In genomic region chr3:184618793-184619192, GRCh38 we compare ENCODE assay signal across 2 cellular contexts.
TF ChIP-seq lines count a peak whose summit lies in the region.

No MANE protein-coding gene starts in this region.

TF ChIP-seq in HepG2, 621 proteins besides CTCF, POLR2A, EP300 and RAD21:
- TF ChIP-seq SP4 (CRISPR knock-in tag; IDR thresholded peaks at IDR 0.05), result no peak
- TF ChIP-seq ZNF563 (CRISPR knock-in tag; IDR thresholded peaks at IDR 0.05), result no peak
- no peak for TF ChIP-seq ZMAT5 (CRISPR knock-in tag; IDR thresholded peaks at IDR 0.05; ENCODE audit: borderline replicate concordance, low read depth)
- no peak for TF ChIP-seq ARID4A (CRISPR knock-in tag; IDR thresholded peaks at IDR 0.05; ENCODE audit: borderline replicate concordance)
- no peak for TF ChIP-seq LRRFIP1 (CRISPR knock-in tag; conservative IDR thresholded peaks at IDR 0.05)
- TF ChIP-seq FOXP4 (CRISPR knock-in tag; IDR thresholded peaks at IDR 0.05), result no peak
- no peak for TF ChIP-seq GFI1 (CRISPR knock-in tag; IDR thresholded peaks at IDR 0.05; ENCODE audit: borderline replicate concordance)
- no peak for TF ChIP-seq SCMH1 (CRISPR knock-in tag; IDR thresholded peaks at IDR 0.05; ENCODE audit: borderline replicate concordance)
- TF ChIP-seq ZFP36L1 (CRISPR knock-in tag; IDR thresholded peaks at IDR 0.05), result no peak
- no peak for TF ChIP-seq MAF1 (CRISPR knock-in tag; IDR thresholded peaks at IDR 0.05; ENCODE audit: borderline replicate concordance)
- TF ChIP-seq GABPB1 (CRISPR knock-in tag; IDR thresholded peaks at IDR 0.05), result no peak
- no peak for TF ChIP-seq ETS1 (CRISPR knock-in tag; IDR thresholded peaks at IDR 0.05)
- TF ChIP-seq NFYC (CRISPR knock-in tag; IDR thresholded peaks at IDR 0.05), result no peak
- TF ChIP-seq ZNF546 (CRISPR knock-in tag; conservative IDR thresholded peaks at IDR 0.05), result no peak
- no peak for TF ChIP-seq NONO (IDR thresholded peaks at IDR 0.05)
- no peak for TF ChIP-seq NONO (CRISPR knock-in tag; conservative IDR thresholded peaks at IDR 0.05)
- no peak for TF ChIP-seq MAFK (conservative IDR thresholded peaks at IDR 0.05 in 1 of 2, IDR thresholded peaks at IDR 0.05 in 1 of 2; ENCODE audit: low read length in 2 of 2)
- TF ChIP-seq HNF4A (CRISPR knock-in tag; IDR thresholded peaks at IDR 0.05), result no peak
TF ChIP-seq in HepG2: peak in this region for 0.

TF ChIP-seq in endothelial cell of umbilical vein, 7 proteins besides CTCF, POLR2A, EP300 and RAD21:
- no peak for TF ChIP-seq POLR2AphosphoS5 (IDR thresholded peaks at IDR 0.05; ENCODE audit: insufficient read depth, low read depth, low read length)
- peak; percentile 82 for TF ChIP-seq GATA2 (IDR thresholded peaks at IDR 0.05; ENCODE audit: insufficient read depth, insufficient read length, low read depth, low read length)
TF ChIP-seq in endothelial cell of umbilical vein: peak in this region for 1.
